In genomic region chr11:78417175-78417887, GRCh38 we compare ENCODE assay signal across 8 cellular contexts. TPM values are rescaled to one million over a fixed set of nuclear protein-coding genes. Genes with fewer than 3 reads are reported as not detected.
DNase-seq lines count a peak whose midpoint lies in the region; ATAC-seq and TF ChIP-seq lines count a peak whose summit lies in the region.

GAB2 (minus strand) TSS chr11:78417820; CDS start chr11:78417720, 100 bp downstream.

- intact Hi-C loops in activated CD4-positive, alpha-beta memory T cell treated with anti-CD3 and anti-CD28 coated beads for 36 hours (cut with micrococcal nuclease): loop anchor here (1.0 to 5.0 kb wide), 9 partner anchors 90 to 595 kb away; partner anchors contain the start of genes AAMDC, ALG8, KCTD21 and NDUFC2

- H3K36me3 ChIP-seq in neuron (ENCODE audit: insufficient read depth, low read length): peaks cover 6% of the 10 kb centered on the region

- H2AFZ ChIP-seq in neuron (ENCODE audit: low read depth, low read length): peak within 1 kb of the TSS; percentile 68

- H3K9me3 Mint-ChIP-seq in activated CD4-positive, alpha-beta memory T cell treated with anti-CD3 and anti-CD28 coated beads for 36 hours: no peaks in the 10 kb centered on the region

- H3K9me3 ChIP-seq in neuron (ENCODE audit: low read length): no peaks in the 10 kb centered on the region

- H3K4me1 ChIP-seq in neuron (ENCODE audit: insufficient read depth, low read length): peaks cover 17% of the 10 kb centered on the region

- POLR2A ChIA-PET in activated CD4-positive, alpha-beta memory T cell treated with anti-CD3 and anti-CD28 coated beads for 36 hours (lab: Charles Lee): interaction anchor here (1.1 to 1.8 kb wide), 3 partner anchors 125 to 422 kb away, joined by 3 to 5 read pairs (median 3); partner anchors contain the start of genes KCTD21 and USP35

- no peak for DNase-seq in activated CD4-positive, alpha-beta memory T cell treated with anti-CD3 and anti-CD28 coated beads for 36 hours
- DNase-seq in fibroblast of the aortic adventitia (ENCODE audit: low read depth) (no peak), putamen (ENCODE audit: low spot score) (no peak), SKM-1 treated with dmso at 0.1 percent for 144 hours (lab: John Stamatoyannopoulos, UW; ENCODE audit: unreplicated experiment) (no peak)

- H3K27ac ChIP-seq in 22Rv1: peak within 1 kb of the TSS; percentile 49

- peak; percentile 7 for ATAC-seq in GM19043 (IDR thresholded peaks at IDR 0.05; ENCODE audit: low read depth, unreplicated experiment)
- ATAC-seq in HG03558 (IDR thresholded peaks at IDR 0.05; ENCODE audit: extremely low read depth, unreplicated experiment): peak; percentile 2

- peak within 1 kb of the TSS; percentile 52 for H3K27ac Mint-ChIP-seq in activated CD4-positive, alpha-beta memory T cell treated with anti-CD3 and anti-CD28 coated beads for 36 hours

- no peaks in the 10 kb centered on the region for H3K27me3 ChIP-seq in neuron (ENCODE audit: insufficient read depth, low read length)

- peaks cover 19% of the 10 kb centered on the region for H3K27me3 Mint-ChIP-seq in activated CD4-positive, alpha-beta memory T cell treated with anti-CD3 and anti-CD28 coated beads for 36 hours

- H3K4me3 Mint-ChIP-seq in activated CD4-positive, alpha-beta memory T cell treated with anti-CD3 and anti-CD28 coated beads for 36 hours: peak within 1 kb of the TSS; percentile 80

- TF ChIP-seq CTCF in 22Rv1 (IDR thresholded peaks at IDR 0.05) (peak; percentile 13), fibroblast of the aortic adventitia (IDR thresholded peaks at IDR 0.05; ENCODE audit: insufficient read depth, low read length) (no peak)

- H3K36me3 Mint-ChIP-seq in activated CD4-positive, alpha-beta memory T cell treated with anti-CD3 and anti-CD28 coated beads for 36 hours: no peaks in the 10 kb centered on the region

- H3K4me1 Mint-ChIP-seq in activated CD4-positive, alpha-beta memory T cell treated with anti-CD3 and anti-CD28 coated beads for 36 hours (ENCODE audit: low read depth): peaks cover 28% of the 10 kb centered on the region

- H3K4me3 ChIP-seq in fibroblast of the aortic adventitia (ENCODE audit: low read depth, low read length) (peak within 1 kb of the TSS; percentile 79), neuron (ENCODE audit: low read length) (peak within 1 kb of the TSS; percentile 82)

- CTCF ChIA-PET in activated CD4-positive, alpha-beta memory T cell treated with anti-CD3 and anti-CD28 coated beads for 36 hours (lab: Charles Lee): interaction anchor here (1.2 to 6.9 kb wide), 7 partner anchors 11 to 278 kb away, joined by 3 to 97 read pairs (median 13); partner anchors contain the start of genes ALG8 and NARS2

RNA-seq across cellular contexts. Expression of gene GAB2, which starts in this region (rescaled TPM):
- 10 to 100 TPM in 1 of 2 experiments, 1 to 10 TPM in 1; 8.9 to 11.1 TPM for total RNA-seq in activated CD4-positive, alpha-beta memory T cell treated with anti-CD3 and anti-CD28 coated beads for 36 hours
- 13.7 and 16.4 TPM in 2 replicates for total RNA-seq in fibroblast of the aortic adventitia (ENCODE audit: low replicate concordance)
